Comparison of ENCODE assay signal across 1 cellular context in genomic region chr11:3832816-3833215, GRCh38.
TF ChIP-seq lines count a peak whose summit lies in the region.

No MANE protein-coding gene starts in this region.

TF ChIP-seq in GM12878, 131 proteins besides CTCF, POLR2A, EP300 and RAD21:
- TF ChIP-seq SIX5 (IDR thresholded peaks at IDR 0.05; ENCODE audit: low read depth, low read length, severe bottlenecking) (no peak), POLR2AphosphoS5 (IDR thresholded peaks at IDR 0.05; ENCODE audit: low read length) (peak; percentile 13; the same call in 1 of the 2 replicates)
TF ChIP-seq in GM12878: peak in this region for 1.
